1 cellular context compared by ENCODE assay signal in genomic region chr11:72778535-72779494, GRCh38.
TF ChIP-seq lines count a peak whose summit lies in the region.

No MANE protein-coding gene starts in this region.

TF ChIP-seq in HepG2, 621 proteins besides CTCF, POLR2A, EP300 and RAD21 (continued from another document and continues in another):
- TF ChIP-seq ZIK1 (CRISPR knock-in tag; IDR thresholded peaks at IDR 0.05; ENCODE audit: borderline replicate concordance, low read depth) (no peak; the same call in 1 of the 2 replicates), ATAD3A (CRISPR knock-in tag; IDR thresholded peaks at IDR 0.05) (no peak), ZBTB14 (CRISPR knock-in tag; IDR thresholded peaks at IDR 0.05) (no peak), ZNF430 (CRISPR knock-in tag; IDR thresholded peaks at IDR 0.05) (0 out of 2 replicates have a peak, but pooled peaks have one; percentile 29), PRDM15 (CRISPR knock-in tag; IDR thresholded peaks at IDR 0.05) (no peak), TRAFD1 (CRISPR knock-in tag; IDR thresholded peaks at IDR 0.05; ENCODE audit: borderline replicate concordance) (no peak), ZUFSP (CRISPR knock-in tag; IDR thresholded peaks at IDR 0.05; ENCODE audit: borderline replicate concordance) (no peak), HMGXB4 (CRISPR knock-in tag; IDR thresholded peaks at IDR 0.05; ENCODE audit: borderline replicate concordance in 1 of 2, low read depth in 1 of 2) (peak in 1 of 2 experiments; percentile 56; a peak in 1 of 4 replicates), HHEX (CRISPR knock-in tag; IDR thresholded peaks at IDR 0.05) (no peak), ATF5 (CRISPR knock-in tag; IDR thresholded peaks at IDR 0.05; ENCODE audit: low read depth) (no peak), ZNF704 (CRISPR knock-in tag; IDR thresholded peaks at IDR 0.05; ENCODE audit: borderline replicate concordance) (no peak), ZNF124 (CRISPR knock-in tag; IDR thresholded peaks at IDR 0.05) (0 out of 2 replicates have a peak, but pooled peaks have one; percentile 20), THAP9 (CRISPR knock-in tag; IDR thresholded peaks at IDR 0.05; ENCODE audit: borderline replicate concordance) (no peak), SRSF4 (IDR thresholded peaks at IDR 0.05; ENCODE audit: low read depth, low read length, poor library complexity, severe bottlenecking) (no peak), RFXANK (CRISPR knock-in tag; IDR thresholded peaks at IDR 0.05) (no peak), CREM (IDR thresholded peaks at IDR 0.05) (no peak), CREM (CRISPR knock-in tag; IDR thresholded peaks at IDR 0.05) (no peak), ZBTB39 (CRISPR knock-in tag; IDR thresholded peaks at IDR 0.05) (no peak), ZNF564 (CRISPR knock-in tag; IDR thresholded peaks at IDR 0.05) (no peak), RBFOX2 (IDR thresholded peaks at IDR 0.05; ENCODE audit: low read depth, low read length) (0 out of 2 replicates have a peak, but pooled peaks have one; percentile 23), PBX2 (CRISPR knock-in tag; IDR thresholded peaks at IDR 0.05) (no peak), ZBTB42 (CRISPR knock-in tag; IDR thresholded peaks at IDR 0.05) (peak; percentile 6; the same call in 1 of the 2 replicates), HOXA9 (CRISPR knock-in tag; IDR thresholded peaks at IDR 0.05; ENCODE audit: borderline replicate concordance) (no peak), ZNF343 (CRISPR knock-in tag; IDR thresholded peaks at IDR 0.05) (peak; percentile 46; the same call in 1 of the 2 replicates), TBX2 (CRISPR knock-in tag; IDR thresholded peaks at IDR 0.05; ENCODE audit: borderline replicate concordance) (no peak), TAF1 (CRISPR knock-in tag; IDR thresholded peaks at IDR 0.05) (no peak; the same call in 1 of the 2 replicates), ZNF781 (CRISPR knock-in tag; IDR thresholded peaks at IDR 0.05; ENCODE audit: borderline replicate concordance, not compliant biosample characterization) (no peak), ATF2 (CRISPR knock-in tag; IDR thresholded peaks at IDR 0.05) (0 out of 2 replicates have a peak, but pooled peaks have one; percentile 27), MED13 (CRISPR knock-in tag; IDR thresholded peaks at IDR 0.05) (0 out of 2 replicates have a peak, but pooled peaks have one; percentile 34), MLX (CRISPR knock-in tag; IDR thresholded peaks at IDR 0.05) (0 out of 2 replicates have a peak, but pooled peaks have one; percentile 9), REPIN1 (CRISPR knock-in tag; IDR thresholded peaks at IDR 0.05; ENCODE audit: borderline replicate concordance, low read depth) (peak; percentile 35; the same call in 1 of the 2 replicates), GLI4 (CRISPR knock-in tag; IDR thresholded peaks at IDR 0.05; ENCODE audit: borderline replicate concordance) (no peak), RNF2 (conservative IDR thresholded peaks at IDR 0.05; ENCODE audit: low read depth) (no peak)
